In the genomic region with DNA sequence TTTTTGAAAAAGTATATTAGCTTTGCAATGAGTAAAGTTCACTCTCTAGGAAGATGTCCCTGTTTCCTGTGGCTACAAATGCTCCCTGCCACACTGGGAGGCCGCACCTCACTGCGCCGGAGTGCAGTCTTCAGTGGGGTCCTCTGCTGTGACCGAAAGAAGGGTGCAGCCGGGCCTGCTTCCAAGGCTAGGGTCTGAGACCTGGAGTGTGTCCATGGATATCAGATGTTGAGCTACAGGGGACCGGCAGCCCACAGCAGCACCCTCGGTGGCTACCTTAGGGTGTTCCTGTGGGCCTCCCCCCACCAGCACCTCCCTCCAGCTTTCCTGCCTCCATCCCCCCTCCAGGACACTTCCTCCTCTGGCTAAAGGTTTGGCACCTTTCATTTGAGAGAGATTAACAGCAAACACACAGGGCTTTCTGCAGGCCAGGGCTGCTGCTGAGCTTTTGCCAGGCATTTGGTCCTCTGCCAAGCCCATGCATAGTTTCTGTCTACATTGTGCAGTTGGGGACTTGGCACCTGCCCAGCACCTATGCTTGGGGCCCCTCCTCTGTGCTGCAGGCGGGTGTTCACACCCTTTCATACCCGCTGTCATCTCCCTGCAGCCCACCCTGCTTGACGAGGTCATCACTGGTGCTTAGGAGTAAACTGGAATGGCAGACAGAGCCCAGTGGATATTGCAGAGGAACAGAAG, we compare ENCODE assay signal across 11 cellular contexts. TPM values are rescaled to one million over a fixed set of nuclear protein-coding genes. Genes with fewer than 3 reads are reported as not detected.
DNase-seq lines count a peak whose midpoint lies in the region; ATAC-seq and TF ChIP-seq lines count a peak whose summit lies in the region.
"Had no signal": no experiment of that assay in that cellular context is flagged by ENCODE, and none has a peak within 500 bp of the region (broad histone marks: within the 10 kb centered on the region; RNA-seq: fewer than 3 reads in every experiment).

No MANE protein-coding gene starts in this region.

- no peaks in the 10 kb centered on the region for H3K36me3 ChIP-seq in stomach

- H3K9me3 ChIP-seq in stomach, result no peaks in the 10 kb centered on the region

- peak overlapping the region in 4 of 5 donors; percentile 9 to 69 (median 57) for H3K27ac ChIP-seq in stomach

- no peak for TF ChIP-seq EP300 in stomach (IDR thresholded peaks at IDR 0.05)

- no peak for TF ChIP-seq POLR2A in stomach (IDR thresholded peaks at IDR 0.05)

- DNase-seq in NCI-H1436 (lab: John Stamatoyannopoulos, UW), result peak; percentile 46
- no peak for DNase-seq in NCI-H1436 treated with DMSO at 0.1 percent for 48 hours (lab: John Stamatoyannopoulos, UW)
- peak; percentile 37 for DNase-seq in NCI-H774 (lab: John Stamatoyannopoulos, UW)
- DNase-seq in fibroblast of villous mesenchyme (ENCODE audit: low read depth), result peak; percentile 82
- peak; percentile 91 for DNase-seq in stomach
- no peak for DNase-seq in stimulated activated CD4-positive, alpha-beta T cell treated with anti-CD3 and anti-CD28 coated beads, Interleukin-4, amount 100 ng/mL, for 24 hours
- DNase-seq: HCEC 1CT had no signal

- no peak overlapping the region for H3K4me3 ChIP-seq in fibroblast of villous mesenchyme (ENCODE audit: low read depth, low read length)
- no peak overlapping the region for H3K4me3 ChIP-seq in stomach
- H3K4me3 ChIP-seq: GM12878 had no signal

- no peaks in the 10 kb centered on the region for H3K27me3 ChIP-seq in stomach

- ATAC-seq in GM19455 (IDR thresholded peaks at IDR 0.05; ENCODE audit: unreplicated experiment) (no peak), HG03378 (IDR thresholded peaks at IDR 0.05; ENCODE audit: unreplicated experiment) (no peak)

- intact Hi-C loops in stomach (cut with DNase I; ENCODE audit: low total_unique reads), result no loop called here

- peaks cover 15 to 31% (median 27%) of the 10 kb centered on the region in 4 donors for H3K4me1 ChIP-seq in stomach

- no peak for TF ChIP-seq CTCF in fibroblast of villous mesenchyme (IDR thresholded peaks at IDR 0.05; ENCODE audit: insufficient read depth, low read depth, low read length)
- TF ChIP-seq CTCF in stomach (IDR thresholded peaks at IDR 0.05), result no peak

- 21 to 44% (median 29%) methylated on average over 10 of the region's 10 CpGs for WGBS in stomach, 5 donors

RNA-seq across cellular contexts. Expression of a gene that starts 33.8 kb away (rescaled TPM):
- 44.0 and 87.3 TPM in 2 replicates for total RNA-seq in fibroblast of villous mesenchyme
- 100 to 1,000 TPM in 3 of 5 donors, 10 to 100 TPM in 2; 92.0 to 242 (median 102) TPM for total RNA-seq in stomach
- 10 to 100 TPM; 18.3 to 46.0 (median 20.2) TPM for polyA plus RNA-seq in stomach
- total RNA-seq: activated T-helper 1 cell treated with anti-CD3 and anti-CD28 coated beads, Interleukin-12 subunit alpha, Interleukin-12 subunit beta, Interleukin-2, Interleukin-4 antibody, amounts not matched to agents 30 ng/mL and 10 ng/mL and 1 ng/mL, durations not matched to agents 14 hours and 24 hours and 36 hours had no signal

Comparison
In these comparisons a context has a peak if more than half of its experiments do, and no peak if none do; other contexts are left out.
1. DNase-seq: peak in NCI-H1436 (single experiment), NCI-H774 (single experiment), fibroblast of villous mesenchyme (single experiment) and stomach (single experiment); none in NCI-H1436 treated with DMSO at 0.1 percent for 48 hours (single experiment) and stimulated activated CD4-positive, alpha-beta T cell treated with anti-CD3 and anti-CD28 coated beads, Interleukin-4, amount 100 ng/mL, for 24 hours (single experiment).